ENCODE assay signal across 9 cellular contexts in the genomic region with DNA sequence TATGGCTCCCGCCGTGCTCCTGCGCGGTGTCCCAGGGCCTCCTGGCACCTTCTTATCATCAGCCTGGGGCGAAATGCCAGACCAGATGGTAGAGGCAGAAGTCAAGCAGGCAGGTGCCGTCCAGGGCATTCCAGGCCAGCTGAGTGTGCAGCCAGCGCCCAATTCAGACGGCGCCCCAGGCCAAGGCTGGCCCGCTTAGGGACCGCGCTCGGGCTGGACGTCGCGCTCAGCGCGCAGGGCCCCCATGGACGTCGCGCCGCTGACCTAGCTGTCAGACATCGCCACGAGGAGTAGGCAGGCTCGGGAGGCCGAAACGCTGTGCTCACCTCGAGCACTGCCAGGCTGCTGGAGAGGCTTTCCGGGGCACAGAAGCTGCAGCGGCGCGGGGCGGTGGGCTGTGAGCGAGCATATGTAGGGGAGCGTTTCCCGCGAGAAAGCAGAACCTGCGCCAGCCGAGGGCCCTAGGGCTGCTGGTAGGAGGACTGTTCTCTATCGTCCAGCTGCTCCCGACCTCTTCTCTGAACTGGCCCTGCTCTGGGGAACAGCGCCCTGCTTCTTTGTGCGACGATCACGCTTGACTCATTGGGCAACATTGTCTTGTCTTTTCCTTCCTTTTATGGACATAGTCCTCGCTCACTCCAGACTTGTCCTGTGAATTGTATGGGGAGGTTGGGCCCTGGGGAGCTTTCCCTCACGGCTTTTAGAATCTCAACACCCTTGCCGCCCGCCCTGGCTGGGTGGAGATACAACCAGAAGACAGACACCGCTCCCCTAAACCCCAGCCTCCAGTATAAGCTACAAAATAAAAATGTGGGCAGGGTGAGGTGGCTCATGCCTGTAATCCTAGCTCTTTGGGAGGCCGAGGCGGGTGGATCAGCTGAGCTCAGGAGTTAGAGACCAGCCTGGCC. TPM values are rescaled to one million over a fixed set of nuclear protein-coding genes. Genes with fewer than 3 reads are reported as not detected.
A peak's percentile ranks its signal among the peaks of the same experiment; 100 is the strongest.
DNase-seq lines count a peak whose midpoint lies in the region; ATAC-seq and TF ChIP-seq lines count a peak whose summit lies in the region.
"Had no signal": no experiment of that assay in that cellular context is flagged by ENCODE, and none has a peak within 500 bp of the region (broad histone marks: within the 10 kb centered on the region; RNA-seq: fewer than 3 reads in every experiment).

No MANE protein-coding gene starts in this region.

- 8 to 15% methylated on average over 39 to 46 of the region's 52 CpGs for WGBS in lower leg skin, 2 donors

- intact Hi-C loops in lower leg skin (cut with DNase I; ENCODE audit: low total_unique reads) = no loop called here

- H3K27ac Mint-ChIP-seq in nephron = no peak overlapping the region

- H3K4me3 Mint-ChIP-seq in nephron = peak overlapping the region in 2 of 3 experiments; percentile 23 to 59

- H3K9me3 Mint-ChIP-seq in nephron = no peaks in the 10 kb centered on the region

- H3K4me1 Mint-ChIP-seq in nephron = peaks cover 13% of the 10 kb centered on the region

- TF ChIP-seq CTCF in epithelial cell of esophagus (IDR thresholded peaks at IDR 0.05; ENCODE audit: insufficient read depth, low read depth, low read length, missing control alignments) (no peak), nephron (IDR thresholded peaks at IDR 0.05; ENCODE audit: unreplicated experiment in 3 of 3) (no peak), lower leg skin (IDR thresholded peaks at IDR 0.05) (no peak)

- TF ChIP-seq POLR2A in lower leg skin (IDR thresholded peaks at IDR 0.05) = no peak

- H3K4me3 ChIP-seq in epithelial cell of esophagus (ENCODE audit: low read length) = no peak overlapping the region
- H3K4me3 ChIP-seq in lower leg skin (ENCODE audit: low read depth, poor library complexity, severe bottlenecking) = no peak overlapping the region

- H3K27me3 Mint-ChIP-seq in nephron (ENCODE audit: low read depth) = peaks cover 100% of the 10 kb centered on the region

- DNase-seq in DMS53 (lab: John Stamatoyannopoulos, UW) (peak; percentile 67), M059J (ENCODE audit: low read depth) (peak; percentile 53), epithelial cell of esophagus (ENCODE audit: low read depth) (peak; percentile 46), lower leg skin (ENCODE audit: low spot score in 2 of 2) (no peak), OCI-M2 (lab: John Stamatoyannopoulos, UW; ENCODE audit: unreplicated experiment) (no peak), anterior cingulate cortex (lab: John Stamatoyannopoulos, UW) (no peak)

- no peaks in the 10 kb centered on the region for H3K36me3 Mint-ChIP-seq in nephron (ENCODE audit: low read depth)

- no peak for ATAC-seq in HG02759 (IDR thresholded peaks at IDR 0.05; ENCODE audit: unreplicated experiment)

RNA-seq across cellular contexts. Expression of gene CA4, which starts 8.4 kb away (rescaled TPM):
- 0.42 TPM in 1 of 2 replicates, not detected in the other for total RNA-seq in M059J (2014; rRNA removed; shearing (Covaris generic))
- 1 to 10 TPM; 1.5 to 3.5 (median 2.0) TPM for total RNA-seq in lower leg skin
- total RNA-seq: epithelial cell of proximal tubule had no signal

Comparison
In these comparisons a context has a peak if more than half of its experiments do, and no peak if none do; other contexts are left out.
1. DNase-seq: peak in DMS53 (single experiment), M059J (single experiment) and epithelial cell of esophagus (single experiment); none in lower leg skin (0 of 2), OCI-M2 (single experiment) and anterior cingulate cortex (0 of 58).